ENCODE assay signal across 1 cellular context in the genomic region with DNA sequence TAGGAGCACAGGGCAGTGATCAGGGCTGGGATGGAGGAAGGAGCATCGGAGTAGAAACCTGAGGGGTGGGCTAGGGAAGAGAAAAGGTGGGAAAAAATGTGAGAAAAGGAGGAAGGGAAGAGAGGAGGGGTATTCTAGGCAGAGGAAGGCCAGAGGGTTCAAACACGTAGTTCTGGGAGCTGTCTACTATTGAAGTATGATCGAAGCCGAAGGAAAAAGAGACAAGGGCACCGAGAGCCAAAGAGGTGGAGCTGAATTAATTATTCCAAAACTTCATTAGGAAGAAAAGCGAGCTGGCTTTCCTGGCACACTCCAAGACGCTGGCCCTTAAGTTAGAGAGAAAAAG.
TF ChIP-seq lines count a peak whose summit lies in the region.

No MANE protein-coding gene starts in this region.

TF ChIP-seq in WTC11, 78 proteins besides CTCF, POLR2A, EP300 and RAD21 (continued from another document):
- TF ChIP-seq, protein P1, sequence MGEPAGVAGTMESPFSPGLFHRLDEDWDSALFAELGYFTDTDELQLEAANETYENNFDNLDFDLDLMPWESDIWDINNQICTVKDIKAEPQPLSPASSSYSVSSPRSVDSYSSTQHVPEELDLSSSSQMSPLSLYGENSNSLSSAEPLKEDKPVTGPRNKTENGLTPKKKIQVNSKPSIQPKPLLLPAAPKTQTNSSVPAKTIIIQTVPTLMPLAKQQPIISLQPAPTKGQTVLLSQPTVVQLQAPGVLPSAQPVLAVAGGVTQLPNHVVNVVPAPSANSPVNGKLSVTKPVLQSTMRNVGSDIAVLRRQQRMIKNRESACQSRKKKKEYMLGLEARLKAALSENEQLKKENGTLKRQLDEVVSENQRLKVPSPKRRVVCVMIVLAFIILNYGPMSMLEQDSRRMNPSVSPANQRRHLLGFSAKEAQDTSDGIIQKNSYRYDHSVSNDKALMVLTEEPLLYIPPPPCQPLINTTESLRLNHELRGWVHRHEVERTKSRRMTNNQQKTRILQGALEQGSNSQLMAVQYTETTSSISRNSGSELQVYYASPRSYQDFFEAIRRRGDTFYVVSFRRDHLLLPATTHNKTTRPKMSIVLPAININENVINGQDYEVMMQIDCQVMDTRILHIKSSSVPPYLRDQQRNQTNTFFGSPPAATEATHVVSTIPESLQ (CRISPR knock-in tag; IDR thresholded peaks at IDR 0.05), result no peak
TF ChIP-seq in WTC11: peak in this region for 0.
